In genomic region chr12:110613771-110614684, GRCh38 we compare ENCODE assay signal across 8 cellular contexts. TPM values are rescaled to one million over a fixed set of nuclear protein-coding genes. Genes with fewer than 3 reads are reported as not detected.
DNase-seq lines count a peak whose midpoint lies in the region; ATAC-seq and TF ChIP-seq lines count a peak whose summit lies in the region.

TSS of gene TCTN1 (plus strand) at chr12:110614129. CDS start at chr12:110614183, 54 bp downstream.

- peak within 1 kb of the TSS; percentile 93 for H3K27ac Mint-ChIP-seq in activated CD4-positive, alpha-beta T cell treated with anti-CD3 and anti-CD28 coated beads, Interleukin-2, amount 10 ng/mL, durations not matched to agents 7 days and 5 days

- peak within 1 kb of the TSS; percentile 68 for H3K27ac ChIP-seq in BLaER1
- peak within 1 kb of the TSS; percentile 58 to 85 for H3K27ac ChIP-seq in coronary artery
- H3K27ac ChIP-seq in layer of hippocampus (ENCODE audit: low read depth, low read length), result peak within 1 kb of the TSS; percentile 87

- peak; percentile 94 for ATAC-seq in GM19324 (IDR thresholded peaks at IDR 0.05; ENCODE audit: low FRiP score, unreplicated experiment)
- ATAC-seq in HG03469 (IDR thresholded peaks at IDR 0.05; ENCODE audit: unreplicated experiment), result peak; percentile 79

- H3K4me1 Mint-ChIP-seq in activated CD4-positive, alpha-beta T cell treated with anti-CD3 and anti-CD28 coated beads, Interleukin-2, amount 10 ng/mL, durations not matched to agents 7 days and 5 days, result peaks cover 15% of the 10 kb centered on the region

- POLR2A ChIA-PET in activated CD4-positive, alpha-beta T cell treated with anti-CD3 and anti-CD28 coated beads, Interleukin-2, amount 10 ng/mL, durations not matched to agents 7 days and 5 days (lab: Charles Lee), result interaction anchor here (0.6 to 1.1 kb wide), 3 partner anchors 8 to 113 kb away, joined by 4 to 7 read pairs (median 5); partner anchors contain the start of gene VPS29

- H3K9me3 ChIP-seq in BLaER1, result no peaks in the 10 kb centered on the region

- H3K9ac ChIP-seq in BLaER1, result peak within 1 kb of the TSS; percentile 76

- H3K4me3 ChIP-seq in BLaER1, result peak within 1 kb of the TSS; percentile 75
- H3K4me3 ChIP-seq in coronary artery, result peak within 1 kb of the TSS; percentile 85

- TF ChIP-seq CTCF in coronary artery (IDR thresholded peaks at IDR 0.05), result no peak

- no peaks in the 10 kb centered on the region for H3K9me3 Mint-ChIP-seq in activated CD4-positive, alpha-beta T cell treated with anti-CD3 and anti-CD28 coated beads, Interleukin-2, amount 10 ng/mL, durations not matched to agents 7 days and 5 days

- H3K27me3 Mint-ChIP-seq in activated CD4-positive, alpha-beta T cell treated with anti-CD3 and anti-CD28 coated beads, Interleukin-2, amount 10 ng/mL, durations not matched to agents 7 days and 5 days, result no peaks in the 10 kb centered on the region

- no peaks in the 10 kb centered on the region for H3K36me3 Mint-ChIP-seq in activated CD4-positive, alpha-beta T cell treated with anti-CD3 and anti-CD28 coated beads, Interleukin-2, amount 10 ng/mL, durations not matched to agents 7 days and 5 days (ENCODE audit: low read depth)

- H3K4me2 ChIP-seq in BLaER1, result peak within 1 kb of the TSS; percentile 93

- DNase-seq in NCI-H526 (lab: John Stamatoyannopoulos, UW) (peak; percentile 82 to 97), coronary artery (ENCODE audit: low spot score) (peak; percentile 99)
- peak; percentile 98 for DNase-seq in activated CD4-positive, alpha-beta T cell treated with anti-CD3 and anti-CD28 coated beads, Interleukin-2, amount 10 ng/mL, durations not matched to agents 7 days and 5 days
- DNase-seq in stimulated activated CD4-positive, alpha-beta T cell treated with anti-CD3 and anti-CD28 coated beads, Interleukin-1b, Interleukin-23, amount 100 ng/mL, for 24 hours (ENCODE audit: low read depth in 4 of 4, low spot score in 1 of 4), result peak; percentile 90 to 98 (median 93)

- peaks cover 38% of the 10 kb centered on the region for H3K4me1 ChIP-seq in BLaER1

- H3K36me3 ChIP-seq in BLaER1, result no peaks in the 10 kb centered on the region

- no peaks in the 10 kb centered on the region for H4K20me1 ChIP-seq in BLaER1

- H3K27me3 ChIP-seq in BLaER1 (no peaks in the 10 kb centered on the region), layer of hippocampus (ENCODE audit: control insufficient read depth, insufficient read depth, low read length) (no peaks in the 10 kb centered on the region)

- H3K4me3 Mint-ChIP-seq in activated CD4-positive, alpha-beta T cell treated with anti-CD3 and anti-CD28 coated beads, Interleukin-2, amount 10 ng/mL, durations not matched to agents 7 days and 5 days, result peak within 1 kb of the TSS; percentile 83

- CTCF ChIA-PET in activated CD4-positive, alpha-beta T cell treated with anti-CD3 and anti-CD28 coated beads, Interleukin-2, amount 10 ng/mL, durations not matched to agents 7 days and 5 days (lab: Charles Lee), result interaction anchor here (0.7 to 3.9 kb wide), 13 partner anchors 8 to 164 kb away, joined by 3 to 16 read pairs (median 5); partner anchors contain the start of genes ARPC3, FAM216A and GPN3

RNA-seq across cellular contexts. Expression of gene TCTN1, which starts in this region (rescaled TPM):
- total RNA-seq in activated CD4-positive, alpha-beta T cell treated with anti-CD3 and anti-CD28 coated beads, Interleukin-2, amount 10 ng/mL, durations not matched to agents 7 days and 5 days, result 1 to 10 TPM; 4.3 to 5.2 TPM

Comparison
In these comparisons a context has a peak if more than half of its experiments do, and no peak if none do; other contexts are left out.
1. Peak in every context shown above with its lines: DNase-seq, ATAC-seq, H3K4me3 ChIP-seq and H3K27ac ChIP-seq.